ENCODE assay signal across 1 cellular context in the genomic region with DNA sequence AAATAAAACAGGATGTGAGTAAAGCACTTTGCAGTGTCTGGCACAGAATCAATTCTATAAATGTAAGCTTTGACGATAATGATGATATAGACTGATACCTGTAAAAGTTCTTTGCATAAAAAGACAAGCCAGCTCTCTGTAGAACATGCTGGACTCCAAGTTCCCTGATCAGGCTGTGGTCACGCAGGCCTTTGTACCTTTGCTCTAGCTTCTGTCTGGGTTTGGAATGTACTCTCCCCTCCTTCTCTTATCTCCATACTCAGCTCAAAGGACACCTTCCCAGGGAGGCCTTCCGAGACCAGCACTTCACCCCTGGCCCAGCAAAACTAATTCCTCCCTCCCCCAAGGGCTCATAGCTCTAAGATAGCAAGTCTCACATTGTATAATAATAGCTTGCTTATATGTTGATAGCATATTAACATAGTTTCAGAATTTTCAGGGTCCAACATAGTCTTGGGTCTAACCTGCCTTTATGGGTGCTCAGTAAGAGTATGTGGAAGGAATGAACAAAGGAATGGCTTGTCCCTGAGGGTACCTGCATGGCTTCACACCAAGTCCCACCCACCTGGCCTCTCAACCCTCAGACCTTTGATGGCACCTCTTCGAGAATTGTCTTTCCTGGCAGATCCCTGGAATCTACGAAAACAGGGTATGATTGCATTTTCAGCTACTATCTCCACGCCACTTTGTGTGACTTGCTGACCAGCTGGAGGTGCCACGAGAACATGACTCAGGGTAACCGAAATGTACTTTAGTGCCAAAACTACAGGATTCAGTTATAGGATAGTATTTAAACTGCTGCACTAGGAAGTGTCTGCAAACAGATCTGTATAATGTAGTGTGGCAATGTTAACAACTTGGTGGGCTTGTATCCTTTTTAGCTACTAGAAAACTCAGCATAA.
TF ChIP-seq lines count a peak whose summit lies in the region.

No MANE protein-coding gene starts in this region.

TF ChIP-seq in K562, 482 proteins besides CTCF, POLR2A, EP300 and RAD21 (continued from another document and continues in another):
- TF ChIP-seq CEBPZ (IDR thresholded peaks at IDR 0.05; ENCODE audit: borderline replicate concordance, low read depth, low read length) (no peak), ZNF212 (CRISPR knock-in tag; IDR thresholded peaks at IDR 0.05) (no peak), ELF1 (tag; IDR thresholded peaks at IDR 0.05) (no peak), TBP (optimal IDR thresholded peaks at IDR 0.05; ENCODE audit: low read depth, low read length) (no peak), NR2F6 (CRISPR knock-in tag; IDR thresholded peaks at IDR 0.05) (no peak), SMARCA4 (IDR thresholded peaks at IDR 0.05) (peak; percentile 58; the same call in 1 of the 2 replicates), CEBPB (tag; IDR thresholded peaks at IDR 0.05) (no peak), CHD7 (IDR thresholded peaks at IDR 0.05; ENCODE audit: low read depth, low read length) (no peak), JUNB (CRISPR knock-in tag; conservative IDR thresholded peaks at IDR 0.05) (no peak), ZKSCAN8 (CRISPR knock-in tag; IDR thresholded peaks at IDR 0.05) (peak; percentile 63; the same call in 1 of the 2 replicates), MED1 (CRISPR knock-in tag; IDR thresholded peaks at IDR 0.05; ENCODE audit: borderline replicate concordance) (no peak), KLF13 (tag; IDR thresholded peaks at IDR 0.05; ENCODE audit: borderline replicate concordance, low read depth) (0 out of 2 replicates have a peak, but pooled peaks have one; percentile 12), TAF9B (IDR thresholded peaks at IDR 0.05; ENCODE audit: partially characterized antibody) (no peak), WHSC1 (IDR thresholded peaks at IDR 0.05; ENCODE audit: low read length) (peak; percentile 45), NCOA2 (IDR thresholded peaks at IDR 0.05; ENCODE audit: partially characterized antibody in 2 of 2) (no peak), AFF1 (IDR thresholded peaks at IDR 0.05; ENCODE audit: low read depth in 1 of 2, partially characterized antibody in 2 of 2) (peak in 1 of 2 experiments; percentile 16), CHAMP1 (IDR thresholded peaks at IDR 0.05) (no peak), BRF1 (IDR thresholded peaks at IDR 0.05; ENCODE audit: borderline replicate concordance, extremely low read depth, insufficient read length) (no peak), ZNF717 (CRISPR knock-in tag; IDR thresholded peaks at IDR 0.05) (no peak), ZNF140 (CRISPR knock-in tag; IDR thresholded peaks at IDR 0.05) (no peak), ELK1 (CRISPR knock-in tag; IDR thresholded peaks at IDR 0.05) (no peak), SOX6 (IDR thresholded peaks at IDR 0.05) (no peak), PHB (CRISPR knock-in tag; IDR thresholded peaks at IDR 0.05) (no peak), GATAD2A (IDR thresholded peaks at IDR 0.05) (peak; percentile 63; the same call in 1 of the 2 replicates), LEF1 (IDR thresholded peaks at IDR 0.05) (no peak), CTBP1 (IDR thresholded peaks at IDR 0.05; ENCODE audit: borderline replicate concordance) (peak; percentile 38), MBD2 (IDR thresholded peaks at IDR 0.05; ENCODE audit: borderline replicate concordance, low read depth) (no peak), KLF6 (CRISPR knock-in tag; IDR thresholded peaks at IDR 0.05; ENCODE audit: borderline replicate concordance) (no peak)
- TF ChIP-seq, protein P1, sequence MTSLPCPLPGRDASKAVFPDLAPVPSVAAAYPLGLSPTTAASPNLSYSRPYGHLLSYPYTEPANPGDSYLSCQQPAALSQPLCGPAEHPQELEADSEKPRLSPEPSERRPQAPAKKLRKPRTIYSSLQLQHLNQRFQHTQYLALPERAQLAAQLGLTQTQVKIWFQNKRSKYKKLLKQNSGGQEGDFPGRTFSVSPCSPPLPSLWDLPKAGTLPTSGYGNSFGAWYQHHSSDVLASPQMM (CRISPR knock-in tag; IDR thresholded peaks at IDR 0.05), result no peak
